In the genomic region with DNA sequence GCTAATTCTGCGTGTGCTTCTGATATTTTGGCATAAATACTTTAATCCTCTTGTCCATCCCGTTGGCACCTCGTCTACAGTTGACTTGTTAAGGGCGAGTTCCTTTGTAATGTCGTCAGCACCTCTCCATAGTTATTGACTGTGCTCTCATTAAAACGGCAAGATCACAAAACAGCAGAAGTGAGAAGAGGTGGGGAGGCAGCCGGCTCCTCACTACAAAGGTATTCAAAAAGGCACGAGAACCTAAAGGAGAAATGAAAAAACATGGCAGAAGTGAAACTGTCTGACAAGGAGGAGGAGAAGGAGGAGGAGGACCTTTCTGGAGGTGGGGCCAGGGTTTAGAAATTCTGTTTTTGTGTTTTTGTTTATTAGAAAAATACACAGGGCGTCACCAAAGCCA, we compare ENCODE assay signal across 10 cellular contexts.
DNase-seq lines count a peak whose midpoint lies in the region; ATAC-seq, FAIRE-seq and TF ChIP-seq lines count a peak whose summit lies in the region.
"Had no signal": no experiment of that assay in that cellular context is flagged by ENCODE, and none has a peak within 500 bp of the region (broad histone marks: within the 10 kb centered on the region; RNA-seq: fewer than 3 reads in every experiment).

No MANE protein-coding gene starts in this region.

- peaks cover 0 to 10% (median 4%) of the 10 kb centered on the region in 4 donors for H3K4me1 ChIP-seq in right lobe of liver

- TF ChIP-seq POLR2A in right lobe of liver (IDR thresholded peaks at IDR 0.05), result no peak

- no peaks in the 10 kb centered on the region for H3K9me3 Mint-ChIP-seq in dendritic cell treated with granulocyte-macrophage colony-stimulating factor and Interleukin-4, amounts not matched to agents 40 ng/mL and 50 ng/mL, for 4 days

- DNase-seq in GM18507 (ENCODE audit: extremely low spot score, insufficient read length, low read depth) (no peak), 8988T (no peak), frontal cortex (ENCODE audit: low spot score in 2 of 2) (no peak), right lobe of liver (no peak)
- DNase-seq: COR-L47, NCI-H446 had no signal

- FAIRE-seq in GM18507 (lab: Jason Lieb, UNC), result peak; percentile 92
- FAIRE-seq in frontal cortex (lab: Jason Lieb, UNC), result no peak

- WGBS in right lobe of liver (ENCODE audit: insufficient coverage, low coverage, low lambda C conversion rate, missing lambda C conversion rate), result 64% methylated on average over 9 of the region's 9 CpGs

- H3K36me3 Mint-ChIP-seq in dendritic cell treated with granulocyte-macrophage colony-stimulating factor and Interleukin-4, amounts not matched to agents 40 ng/mL and 50 ng/mL, for 4 days (ENCODE audit: low read depth), result no peaks in the 10 kb centered on the region

- no peaks in the 10 kb centered on the region for H3K36me3 ChIP-seq in right lobe of liver

- ATAC-seq in GM21447 (IDR thresholded peaks at IDR 0.05; ENCODE audit: unreplicated experiment) (peak; percentile 72), HG03175 (IDR thresholded peaks at IDR 0.05; ENCODE audit: unreplicated experiment) (peak; percentile 76), HG02970 (IDR thresholded peaks at IDR 0.05; ENCODE audit: low FRiP score, unreplicated experiment) (no peak), right lobe of liver (no peak)

- H3K27ac Mint-ChIP-seq in dendritic cell treated with granulocyte-macrophage colony-stimulating factor and Interleukin-4, amounts not matched to agents 40 ng/mL and 50 ng/mL, for 4 days, result peak overlapping the region; percentile 49

- H3K9me3 ChIP-seq in right lobe of liver, result no peaks in the 10 kb centered on the region

- intact Hi-C loops in dendritic cell treated with granulocyte-macrophage colony-stimulating factor and Interleukin-4, amounts not matched to agents 40 ng/mL and 50 ng/mL, for 4 days (cut with micrococcal nuclease), result no loop called here
- intact Hi-C loops in right lobe of liver (cut with DNase I), result no loop called here

- H3K4me1 Mint-ChIP-seq in dendritic cell treated with granulocyte-macrophage colony-stimulating factor and Interleukin-4, amounts not matched to agents 40 ng/mL and 50 ng/mL, for 4 days (ENCODE audit: low read depth), result peaks cover 62% of the 10 kb centered on the region

- no peaks in the 10 kb centered on the region for H3K27me3 ChIP-seq in right lobe of liver

- TF ChIP-seq CTCF in right lobe of liver (IDR thresholded peaks at IDR 0.05), result no peak

- no peak overlapping the region for H3K4me3 ChIP-seq in right lobe of liver

- H3K27ac ChIP-seq in right lobe of liver, result no peak overlapping the region

- no peaks in the 10 kb centered on the region for H3K27me3 Mint-ChIP-seq in dendritic cell treated with granulocyte-macrophage colony-stimulating factor and Interleukin-4, amounts not matched to agents 40 ng/mL and 50 ng/mL, for 4 days

- no peak overlapping the region for H3K4me3 Mint-ChIP-seq in dendritic cell treated with granulocyte-macrophage colony-stimulating factor and Interleukin-4, amounts not matched to agents 40 ng/mL and 50 ng/mL, for 4 days

Comparison
In these comparisons a context has a peak if more than half of its experiments do, and no peak if none do; other contexts are left out.
1. ATAC-seq: peak in GM21447 (single experiment) and HG03175 (single experiment); none in HG02970 (single experiment) and right lobe of liver (0 of 4).